8 cellular contexts compared by ENCODE assay signal in genomic region chr1:29230204-29230552, GRCh38. TPM values are rescaled to one million over a fixed set of nuclear protein-coding genes. Genes with fewer than 3 reads are reported as not detected.
DNase-seq lines count a peak whose midpoint lies in the region; FAIRE-seq and TF ChIP-seq lines count a peak whose summit lies in the region.

No MANE protein-coding gene starts in this region.

- peaks cover 0 to 10% (median 1%) of the 10 kb centered on the region in 3 donors for H3K36me3 Mint-ChIP-seq in CD8-positive, alpha-beta memory T cell
- H3K36me3 Mint-ChIP-seq in osteocyte (ENCODE audit: unreplicated experiment), result no peaks in the 10 kb centered on the region

- H2AFZ ChIP-seq in OCI-LY7 (ENCODE audit: low read length) (peak overlapping the region; percentile 98), endothelial cell of umbilical vein (ENCODE audit: low read depth, low read length) (peak overlapping the region; percentile 82)

- peaks cover 9% of the 10 kb centered on the region; the same call in 1 of the 2 replicates for H3K79me2 ChIP-seq in OCI-LY7 (ENCODE audit: insufficient read depth, low read depth, low read length)
- peaks cover 15% of the 10 kb centered on the region for H3K79me2 ChIP-seq in endothelial cell of umbilical vein (ENCODE audit: control insufficient read depth, insufficient read depth, low read length)

- H3K4me1 ChIP-seq in CD8-positive, alpha-beta memory T cell (ENCODE audit: insufficient read depth, low read length), result peaks cover 16% of the 10 kb centered on the region
- H3K4me1 ChIP-seq in OCI-LY7 (ENCODE audit: insufficient read depth, low read length, poor library complexity, severe bottlenecking) (peaks cover 16% of the 10 kb centered on the region), endothelial cell of umbilical vein (ENCODE audit: control insufficient read depth, extremely low read depth, insufficient read depth, low read length) (peaks cover 8% of the 10 kb centered on the region)

- H3K9ac ChIP-seq in endothelial cell of umbilical vein (replicated peaks; ENCODE audit: extremely low read depth, insufficient read depth, low read length), result peak overlapping the region; percentile 79

- H4K20me1 ChIP-seq in OCI-LY7 (ENCODE audit: insufficient read depth, low read length) (no peaks in the 10 kb centered on the region), endothelial cell of umbilical vein (replicated peaks; ENCODE audit: control insufficient read depth, extremely low read depth, insufficient read depth, low read length) (no peaks in the 10 kb centered on the region)

- intact Hi-C loops in OCI-LY7 (cut with micrococcal nuclease; ENCODE audit: unreplicated experiment) (loop anchor here (10.0 kb wide), 1 partner anchor 95 kb away; no protein-coding TSS in a partner anchor), endothelial cell of umbilical vein (cut with micrococcal nuclease) (no loop called here), head of caudate nucleus (cut with DNase I) (loop anchor here (5.0 kb wide), 1 partner anchor 1487 kb away; no protein-coding TSS in a partner anchor)

- peak overlapping the region; percentile 78 for H3K27ac ChIP-seq in CD8-positive, alpha-beta memory T cell (ENCODE audit: low read depth, low read length)
- H3K27ac ChIP-seq in OCI-LY7 (ENCODE audit: low read depth, low read length, poor library complexity, severe bottlenecking), result no peak overlapping the region
- H3K27ac ChIP-seq in endothelial cell of umbilical vein (ENCODE audit: insufficient read depth, low read depth, low read length), result peak overlapping the region; percentile 51

- FAIRE-seq in endothelial cell of umbilical vein (lab: Jason Lieb, UNC), result no peak

- H3K27ac Mint-ChIP-seq in CD8-positive, alpha-beta memory T cell, result peak overlapping the region; percentile 79 to 99 (median 95)
- peak overlapping the region; percentile 93 for H3K27ac Mint-ChIP-seq in osteocyte (ENCODE audit: unreplicated experiment)

- H3K9me2 ChIP-seq in OCI-LY7 (ENCODE audit: insufficient read depth, low read length), result no peaks in the 10 kb centered on the region

- H3K36me3 ChIP-seq in CD8-positive, alpha-beta memory T cell (ENCODE audit: insufficient read depth, low read length), result no peaks in the 10 kb centered on the region
- H3K36me3 ChIP-seq in OCI-LY7 (ENCODE audit: insufficient read depth, low read length), result no peaks in the 10 kb centered on the region
- H3K36me3 ChIP-seq in endothelial cell of umbilical vein (ENCODE audit: control insufficient read depth in 2 of 2, extremely low read depth in 1 of 2, insufficient read depth in 2 of 2, low read length in 2 of 2), result no peaks in the 10 kb centered on the region

- peak overlapping the region; percentile 87 to 98 (median 95) for H3K4me3 Mint-ChIP-seq in CD8-positive, alpha-beta memory T cell
- H3K4me3 Mint-ChIP-seq in osteocyte (ENCODE audit: unreplicated experiment), result peak overlapping the region; percentile 97

- CTCF ChIA-PET in CD8-positive, alpha-beta memory T cell (lab: Charles Lee), result no interaction called here
- CTCF ChIA-PET in OCI-LY7 (lab: Charles Lee; ENCODE audit: unreplicated experiment), result no interaction called here
- CTCF ChIA-PET in endothelial cell of umbilical vein (lab: Charles Lee), result interaction anchor here (1.1 to 1.7 kb wide), 2 partner anchors 27 to 48 kb away, joined by 3 read pairs; partner anchors contain the start of gene SRSF4

- H3K4me1 Mint-ChIP-seq in CD8-positive, alpha-beta memory T cell, result peaks cover 17 to 23% (median 23%) of the 10 kb centered on the region in 3 donors
- H3K4me1 Mint-ChIP-seq in osteocyte (ENCODE audit: unreplicated experiment), result peaks cover 19% of the 10 kb centered on the region

- H3K9me1 ChIP-seq in endothelial cell of umbilical vein (replicated peaks; ENCODE audit: control insufficient read depth, extremely low read depth, insufficient read depth, low read length), result no peaks in the 10 kb centered on the region

- TF ChIP-seq CTCF in OCI-LY7 (conservative IDR thresholded peaks at IDR 0.05; ENCODE audit: low read length) (no peak), endothelial cell of umbilical vein (IDR thresholded peaks at IDR 0.05; ENCODE audit: extremely low read depth in 1 of 2, insufficient read depth in 1 of 2, low read depth in 1 of 2, low read length in 2 of 2) (no peak), osteocyte (IDR thresholded peaks at IDR 0.05) (no peak)

- TF ChIP-seq POLR2A in endothelial cell of umbilical vein (IDR thresholded peaks at IDR 0.05; ENCODE audit: low read depth, low read length), result no peak

- H3K27me3 Mint-ChIP-seq in CD8-positive, alpha-beta memory T cell, result no peaks in the 10 kb centered on the region
- peaks cover 14% of the 10 kb centered on the region for H3K27me3 Mint-ChIP-seq in osteocyte (ENCODE audit: unreplicated experiment)

- H3K4me3 ChIP-seq in CD8-positive, alpha-beta memory T cell (ENCODE audit: low read length), result peak overlapping the region; percentile 91
- H3K4me3 ChIP-seq in OCI-LY7 (ENCODE audit: low read depth, low read length, poor library complexity, severe bottlenecking) (peak overlapping the region; percentile 97), endothelial cell of umbilical vein (replicated peaks in 1 of 3; ENCODE audit: insufficient read depth in 1 of 3, low read depth in 1 of 3, low read length in 3 of 3) (peak overlapping the region; percentile 81 to 87 (median 85))

- POLR2A ChIA-PET in CD8-positive, alpha-beta memory T cell (lab: Charles Lee), result interaction anchor here (1.6 kb wide), 1 partner anchor 49 kb away, joined by 6 read pairs; the partner anchor contains the start of gene SRSF4
- POLR2A ChIA-PET in OCI-LY7 (lab: Charles Lee), result interaction anchor here (0.6 to 1.0 kb wide), 2 partner anchors 48 to 72 kb away, joined by 3 read pairs; partner anchors contain the start of gene SRSF4
- POLR2A ChIA-PET in endothelial cell of umbilical vein (lab: Charles Lee), result no interaction called here

- BruUV-seq in OCI-LY7 (replicated peaks; lab: Mats Ljungman, UMichigan) (TSS peak; percentile 69), endothelial cell of umbilical vein (replicated peaks; lab: Mats Ljungman, UMichigan) (no TSS peak)

- H3K27me3 ChIP-seq in CD8-positive, alpha-beta memory T cell (ENCODE audit: insufficient read depth, low read length, poor library complexity, severe bottlenecking), result no peaks in the 10 kb centered on the region
- peaks cover 0 to 11% of the 10 kb centered on the region in 2 experiments for H3K27me3 ChIP-seq in endothelial cell of umbilical vein (ENCODE audit: control insufficient read depth in 2 of 2, insufficient read depth in 2 of 2, low read length in 2 of 2)

- H3K4me2 ChIP-seq in OCI-LY7 (ENCODE audit: low read length) (peak overlapping the region; percentile 91), endothelial cell of umbilical vein (ENCODE audit: insufficient read depth, low read length) (peak overlapping the region; percentile 93)

- no peaks in the 10 kb centered on the region for H3K9me3 Mint-ChIP-seq in CD8-positive, alpha-beta memory T cell
- H3K9me3 Mint-ChIP-seq in osteocyte (ENCODE audit: unreplicated experiment), result no peaks in the 10 kb centered on the region

- H3K9me3 ChIP-seq in CD8-positive, alpha-beta memory T cell (ENCODE audit: low read length), result no peaks in the 10 kb centered on the region
- no peaks in the 10 kb centered on the region for H3K9me3 ChIP-seq in OCI-LY7 (ENCODE audit: low read length)
- H3K9me3 ChIP-seq in endothelial cell of umbilical vein (replicated peaks; ENCODE audit: control insufficient read depth, insufficient read depth, low read length), result no peaks in the 10 kb centered on the region

- DNase-seq in CD8-positive, alpha-beta memory T cell, result no peak
- DNase-seq in OCI-LY7 (ENCODE audit: low spot score), result no peak
- DNase-seq in endothelial cell of umbilical vein (ENCODE audit: low read depth, low spot score), result no peak
- DNase-seq in osteocyte (ENCODE audit: extremely low spot score, unreplicated experiment), result no peak
- DNase-seq in NCI-H524 treated with DMSO at 0.1 percent for 48 hours (lab: John Stamatoyannopoulos, UW), result no peak
- no peak for DNase-seq in head of caudate nucleus
- no peak for DNase-seq in LoVo (ENCODE audit: low spot score)
- no peak for DNase-seq in hippocampal formation (lab: John Stamatoyannopoulos, UW)

- dilution Hi-C loops in endothelial cell of umbilical vein (cut with MboI; ENCODE audit: extremely low pct_ligation_motif_present, low sequenced_read_pairs), result loop anchor here (25.0 kb wide), 1 partner anchor 857 kb away; no protein-coding TSS in a partner anchor

RNA-seq across cellular contexts. Expression of gene MECR, which starts 0.6 kb away (rescaled TPM):
- total RNA-seq in CD8-positive, alpha-beta memory T cell, result 10 to 100 TPM; 33.8 to 41.1 TPM
- polyA plus RNA-seq in CD8-positive, alpha-beta memory T cell, result 14.5 TPM
- 27.2 and 33.5 TPM in 2 replicates for total RNA-seq in OCI-LY7 (2014; rRNA removed; shearing (Covaris generic))
- total RNA-seq in OCI-LY7 (2022), result 30.0 and 33.3 TPM in 2 replicates
- total RNA-seq in endothelial cell of umbilical vein, result 30.1 and 33.5 TPM in 2 replicates
- polyA plus RNA-seq in endothelial cell of umbilical vein, result 24.6 and 30.9 TPM in 2 replicates
- polyA plus RNA-seq in endothelial cell of umbilical vein (2011; cell fraction: cytosol; rRNA removed), result 28.5 and 29.1 TPM in 2 replicates
- 32.9 and 36.4 TPM in 2 replicates for polyA plus RNA-seq in endothelial cell of umbilical vein (2011; cell fraction: nucleus; rRNA removed)
- polyA plus RNA-seq in endothelial cell of umbilical vein (2012), result 26.7 and 31.6 TPM in 2 replicates
- 23.8 and 26.1 TPM in 2 replicates for polyA minus RNA-seq in endothelial cell of umbilical vein
- polyA minus RNA-seq in endothelial cell of umbilical vein (2011; cell fraction: cytosol; rRNA and poly(A)+ RNA removed), result 17.3 TPM
- 15.3 and 15.5 TPM in 2 replicates for polyA minus RNA-seq in endothelial cell of umbilical vein (2011; cell fraction: nucleus; rRNA and poly(A)+ RNA removed)
- total RNA-seq in osteocyte, result 20.5 and 22.5 TPM in 2 replicates

RNA-seq across cellular contexts. Expression of gene PTPRU, which starts 6.1 kb away (rescaled TPM):
- total RNA-seq in CD8-positive, alpha-beta memory T cell, result under 1 TPM; 0.13 to 0.51 TPM
- polyA plus RNA-seq in CD8-positive, alpha-beta memory T cell, result 0.62 TPM
- total RNA-seq in OCI-LY7 (2014; rRNA removed; shearing (Covaris generic)), result 2.5 and 7.3 TPM in 2 replicates
- total RNA-seq in OCI-LY7 (2022) (3.3 and 4.6 TPM in 2 replicates), endothelial cell of umbilical vein (2.6 and 3.3 TPM in 2 replicates), osteocyte (3.5 and 4.8 TPM in 2 replicates)
- 0.58 and 0.72 TPM in 2 replicates for polyA plus RNA-seq in endothelial cell of umbilical vein
- polyA plus RNA-seq in endothelial cell of umbilical vein (2011; cell fraction: cytosol; rRNA removed), result 0.39 and 0.73 TPM in 2 replicates
- 0.96 and 1.1 TPM in 2 replicates for polyA plus RNA-seq in endothelial cell of umbilical vein (2011; cell fraction: nucleus; rRNA removed)
- 2.0 and 6.3 TPM in 2 replicates for polyA plus RNA-seq in endothelial cell of umbilical vein (2012)
- polyA minus RNA-seq in endothelial cell of umbilical vein, result 1.3 and 3.0 TPM in 2 replicates
- 23.8 TPM for polyA minus RNA-seq in endothelial cell of umbilical vein (2011; cell fraction: cytosol; rRNA and poly(A)+ RNA removed)
- polyA minus RNA-seq in endothelial cell of umbilical vein (2011; cell fraction: nucleus; rRNA and poly(A)+ RNA removed), result 0.82 and 1.4 TPM in 2 replicates

RNA-seq across cellular contexts. Expression of gene SRSF4, which starts 48.5 kb away (rescaled TPM):
- total RNA-seq in CD8-positive, alpha-beta memory T cell, result 100 to 1,000 TPM; 112 to 119 TPM
- polyA plus RNA-seq in CD8-positive, alpha-beta memory T cell, result 115 TPM
- total RNA-seq in OCI-LY7 (2014; rRNA removed; shearing (Covaris generic)), result 52.8 and 68.6 TPM in 2 replicates
- total RNA-seq in OCI-LY7 (2022) (122 and 130 TPM in 2 replicates), endothelial cell of umbilical vein (92.9 and 108 TPM in 2 replicates), osteocyte (70.5 and 74.6 TPM in 2 replicates)
- polyA plus RNA-seq in endothelial cell of umbilical vein, result 31.1 and 45.6 TPM in 2 replicates
- 43.0 and 45.9 TPM in 2 replicates for polyA plus RNA-seq in endothelial cell of umbilical vein (2011; cell fraction: cytosol; rRNA removed)
- 162 and 231 TPM in 2 replicates for polyA plus RNA-seq in endothelial cell of umbilical vein (2011; cell fraction: nucleus; rRNA removed)
- 55.2 and 69.6 TPM in 2 replicates for polyA plus RNA-seq in endothelial cell of umbilical vein (2012)
- polyA minus RNA-seq in endothelial cell of umbilical vein, result 39.2 and 39.9 TPM in 2 replicates
- polyA minus RNA-seq in endothelial cell of umbilical vein (2011; cell fraction: cytosol; rRNA and poly(A)+ RNA removed), result 17.8 TPM
- 69.1 and 89.6 TPM in 2 replicates for polyA minus RNA-seq in endothelial cell of umbilical vein (2011; cell fraction: nucleus; rRNA and poly(A)+ RNA removed)
